In genomic region chr17:58294034-58294433, GRCh38 we compare ENCODE assay signal across 11 cellular contexts. TPM values are rescaled to one million over a fixed set of nuclear protein-coding genes. Genes with fewer than 3 reads are reported as not detected.
"Had no signal": no experiment of that assay in that cellular context is flagged by ENCODE, and none has a peak within 500 bp of the region (broad histone marks: within the 10 kb centered on the region; RNA-seq: fewer than 3 reads in every experiment).

No MANE protein-coding gene starts in this region.

- H3K4me3 ChIP-seq: GM23338 had no signal

- H3K9me3 Mint-ChIP-seq: GM23338, H9, HFFc6 had no signal

- H3K27ac Mint-ChIP-seq: GM23338, H9, HFFc6, IgD-negative memory B cell had no signal

- ATAC-seq: GM23338, HepG2 had no signal

- DNase-seq: H9, HCEC 1CT, HFFc6, Kasumi-1, KG1 had no signal

- FAIRE-seq: H1, H54, HepG2 had no signal

- H3K4me2 ChIP-seq: GM23338 had no signal

- H3K4me3 Mint-ChIP-seq: GM23338, H9, HFFc6, IgD-negative memory B cell had no signal

RNA-seq across cellular contexts. Expression of gene MPO, which starts 13.3 kb away (rescaled TPM):
- total RNA-seq: GM23338, H9, HepG2, HFFc6, HT1080 had no signal
- polyA plus RNA-seq: HepG2, IgD-negative memory B cell had no signal

RNA-seq across cellular contexts. Expression of gene TSPOAP1, which starts 34.6 kb away (rescaled TPM):
- total RNA-seq: HepG2 had no signal
- polyA plus RNA-seq: HepG2 had no signal

RNA-seq across cellular contexts. Expression of gene LPO, which starts 55.6 kb away (rescaled TPM):
- total RNA-seq: HepG2, HFFc6 had no signal
- polyA plus RNA-seq: HepG2, IgD-negative memory B cell had no signal
